7 cellular contexts compared by ENCODE assay signal in the genomic region with DNA sequence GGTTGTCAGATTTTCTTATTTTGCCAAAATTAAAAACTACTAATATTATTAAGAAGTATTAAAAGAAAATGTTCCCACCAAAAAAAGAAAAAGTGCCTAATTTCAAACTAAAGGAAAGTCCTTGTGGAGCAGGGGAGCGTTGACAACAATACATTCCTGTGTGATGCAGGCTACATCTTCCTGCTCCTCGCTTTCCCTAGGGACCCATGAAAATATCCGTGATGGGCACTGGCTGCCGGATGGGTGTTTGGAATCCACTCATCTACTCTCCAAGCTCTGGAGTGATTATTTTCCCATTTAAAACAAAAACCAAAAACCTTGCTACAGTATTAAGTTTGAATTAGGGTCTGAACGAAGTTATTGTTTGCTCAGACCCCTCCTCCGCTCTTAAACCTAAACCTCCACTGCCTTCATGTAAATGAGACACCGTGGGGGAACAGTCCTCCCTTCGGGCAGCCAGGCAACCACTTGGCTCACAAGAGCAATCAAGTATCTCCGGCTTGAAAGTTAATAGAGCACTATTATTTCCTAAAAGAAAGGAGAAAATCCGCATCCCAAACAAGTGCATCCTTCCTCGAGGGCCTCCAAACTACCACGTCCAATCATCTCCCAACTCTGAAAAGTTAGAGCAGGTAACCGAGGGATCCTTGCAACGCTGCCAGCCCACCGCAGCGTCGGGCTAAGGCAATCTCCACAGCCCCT. TPM values are rescaled to one million over a fixed set of nuclear protein-coding genes. Genes with fewer than 3 reads are reported as not detected.
DNase-seq lines count a peak whose midpoint lies in the region; ATAC-seq and TF ChIP-seq lines count a peak whose summit lies in the region.

No MANE protein-coding gene starts in this region.

- H3K27me3 ChIP-seq in iPS DF 6.9 (ENCODE audit: control insufficient read depth, insufficient read depth, low read length): no peaks in the 10 kb centered on the region

- no peaks in the 10 kb centered on the region for H3K36me3 Mint-ChIP-seq in activated B cell treated with CpG ODN at 0.5 μM for 24 hours (ENCODE audit: low read depth)

- H3K27me3 Mint-ChIP-seq in activated B cell treated with CpG ODN at 0.5 μM for 24 hours: peaks cover 57% of the 10 kb centered on the region

- H3K9me3 ChIP-seq in HEK293 (ENCODE audit: control insufficient read depth, insufficient read depth, low read depth, low read length) (no peaks in the 10 kb centered on the region), iPS DF 6.9 (ENCODE audit: control insufficient read depth, insufficient read depth, low read length) (no peaks in the 10 kb centered on the region)

- WGBS in iPS DF 6.9 (ENCODE audit: insufficient coverage, insufficient read length): no CpG with 5 or more reads among the region's 17 CpGs

- H3K4me3 ChIP-seq in HEK293 (ENCODE audit: low read depth, low read length): peak overlapping the region; percentile 58
- peak overlapping the region; percentile 88; the same call in 1 of the 2 replicates for H3K4me3 ChIP-seq in iPS DF 6.9 (ENCODE audit: low read length)
- H3K4me3 ChIP-seq in skin epidermis: peak overlapping the region; percentile 53 to 74 (median 64)

- ATAC-seq in activated B cell treated with CpG ODN at 0.5 μM for 24 hours (ENCODE audit: low read depth): no peak
- ATAC-seq in GM19397 (IDR thresholded peaks at IDR 0.05; ENCODE audit: unreplicated experiment): no peak
- ATAC-seq in GM18868 (IDR thresholded peaks at IDR 0.05; ENCODE audit: unreplicated experiment): no peak

- TF ChIP-seq CTCF in HEK293 (tag by site-specific recombination; IDR thresholded peaks at IDR 0.05): no peak
- no peak for TF ChIP-seq CTCF in activated B cell treated with CpG ODN at 0.5 μM for 24 hours (IDR thresholded peaks at IDR 0.05)

- POLR2A ChIA-PET in HEK293 (lab: Yijun Ruan, JAX): no interaction called here
- POLR2A ChIA-PET in activated B cell treated with CpG ODN at 0.5 μM for 24 hours (lab: Charles Lee): no interaction called here

- H3K4me3 Mint-ChIP-seq in activated B cell treated with CpG ODN at 0.5 μM for 24 hours: peak overlapping the region; percentile 61

- H3K27ac Mint-ChIP-seq in activated B cell treated with CpG ODN at 0.5 μM for 24 hours: no peak overlapping the region

- peaks cover 6% of the 10 kb centered on the region for H3K4me1 Mint-ChIP-seq in activated B cell treated with CpG ODN at 0.5 μM for 24 hours

- H3K36me3 ChIP-seq in HEK293 (ENCODE audit: control insufficient read depth in 2 of 2, insufficient read depth in 1 of 2, low read length in 2 of 2): no peaks in the 10 kb centered on the region
- no peaks in the 10 kb centered on the region; the same call in 1 of the 2 replicates for H3K36me3 ChIP-seq in iPS DF 6.9 (ENCODE audit: control insufficient read depth, insufficient read depth, low read length)

- DNase-seq in activated B cell treated with CpG ODN at 0.5 μM for 24 hours (no peak), iPS DF 6.9 (ENCODE audit: low read depth, low spot score) (no peak), NCI-H774 (lab: John Stamatoyannopoulos, UW) (no peak)

- H3K4me1 ChIP-seq in HEK293 (ENCODE audit: control insufficient read depth, insufficient read depth, low read length): no peaks in the 10 kb centered on the region
- H3K4me1 ChIP-seq in iPS DF 6.9 (ENCODE audit: control insufficient read depth, insufficient read depth, low read length): peaks cover 13% of the 10 kb centered on the region

- intact Hi-C loops in activated B cell treated with CpG ODN at 0.5 μM for 24 hours (cut with micrococcal nuclease): no loop called here

- CTCF ChIA-PET in HEK293 (lab: Yijun Ruan, JAX) (no interaction called here), activated B cell treated with CpG ODN at 0.5 μM for 24 hours (lab: Charles Lee) (no interaction called here)

- no peaks in the 10 kb centered on the region for H3K9me3 Mint-ChIP-seq in activated B cell treated with CpG ODN at 0.5 μM for 24 hours

- no peak overlapping the region for H3K27ac ChIP-seq in HEK293 (ENCODE audit: extremely low read depth, low read depth, low read length)
- H3K27ac ChIP-seq in iPS DF 6.9 (ENCODE audit: low read length): no peak overlapping the region
- H3K27ac ChIP-seq in skin epidermis: peak overlapping the region in 20 of 21 experiments; percentile 76 to 97 (median 90)

TF ChIP-seq in HEK293, 187 proteins besides CTCF, POLR2A, EP300 and RAD21:
- TF ChIP-seq ZNF366 (tag by site-specific recombination; conservative IDR thresholded peaks at IDR 0.05) (0 out of 2 replicates have a peak, but pooled peaks have one; percentile 11), ZNF548 (tag by site-specific recombination; IDR thresholded peaks at IDR 0.05) (no peak), GLIS1 (tag by site-specific recombination; IDR thresholded peaks at IDR 0.05) (peak; percentile 67; the same call in 1 of the 2 replicates)

RNA-seq across cellular contexts. Expression of gene ITGB5, which starts 1.5 kb away (rescaled TPM):
- not detected in 2 replicates for total RNA-seq in activated B cell treated with CpG ODN at 0.5 μM for 24 hours

RNA-seq across cellular contexts. Expression of gene MUC13, which starts 48.9 kb away (rescaled TPM):
- total RNA-seq in activated B cell treated with CpG ODN at 0.5 μM for 24 hours: not detected in 2 replicates

Comparison
In these comparisons a context has a peak if more than half of its experiments do, and no peak if none do; other contexts are left out.
1. H3K27ac ChIP-seq: peak in skin epidermis (20 of 21); none in HEK293 (single experiment) and iPS DF 6.9 (single experiment).
2. Peak in every context shown above with its lines, with median percentiles within 50 percentile points of each other: H3K4me3 ChIP-seq.